In the genomic region with DNA sequence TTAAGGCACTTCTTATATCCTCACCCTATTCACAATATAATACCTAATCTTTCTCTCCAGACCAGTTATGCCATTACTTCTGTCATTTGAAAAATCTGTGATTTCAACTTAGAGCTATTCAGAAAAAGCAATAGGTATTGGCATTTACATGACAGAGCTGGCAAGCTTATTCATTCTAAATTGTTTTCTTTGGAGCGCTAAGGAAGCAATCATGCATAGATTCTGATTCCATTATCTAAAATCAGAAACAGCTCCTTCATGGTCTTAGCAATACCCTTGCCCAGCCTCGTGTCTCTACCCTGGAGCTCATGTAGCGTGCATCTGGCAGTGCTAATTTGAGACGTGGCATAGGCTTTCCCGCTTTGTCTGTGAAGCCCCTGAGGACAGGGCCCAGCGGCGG, we compare ENCODE assay signal across 1 cellular context.
TF ChIP-seq lines count a peak whose summit lies in the region.

No MANE protein-coding gene starts in this region.

TF ChIP-seq in GM12878, 131 proteins besides CTCF, POLR2A, EP300 and RAD21:
- no peak for TF ChIP-seq PAX8 (IDR thresholded peaks at IDR 0.05)
- TF ChIP-seq, protein P1, sequence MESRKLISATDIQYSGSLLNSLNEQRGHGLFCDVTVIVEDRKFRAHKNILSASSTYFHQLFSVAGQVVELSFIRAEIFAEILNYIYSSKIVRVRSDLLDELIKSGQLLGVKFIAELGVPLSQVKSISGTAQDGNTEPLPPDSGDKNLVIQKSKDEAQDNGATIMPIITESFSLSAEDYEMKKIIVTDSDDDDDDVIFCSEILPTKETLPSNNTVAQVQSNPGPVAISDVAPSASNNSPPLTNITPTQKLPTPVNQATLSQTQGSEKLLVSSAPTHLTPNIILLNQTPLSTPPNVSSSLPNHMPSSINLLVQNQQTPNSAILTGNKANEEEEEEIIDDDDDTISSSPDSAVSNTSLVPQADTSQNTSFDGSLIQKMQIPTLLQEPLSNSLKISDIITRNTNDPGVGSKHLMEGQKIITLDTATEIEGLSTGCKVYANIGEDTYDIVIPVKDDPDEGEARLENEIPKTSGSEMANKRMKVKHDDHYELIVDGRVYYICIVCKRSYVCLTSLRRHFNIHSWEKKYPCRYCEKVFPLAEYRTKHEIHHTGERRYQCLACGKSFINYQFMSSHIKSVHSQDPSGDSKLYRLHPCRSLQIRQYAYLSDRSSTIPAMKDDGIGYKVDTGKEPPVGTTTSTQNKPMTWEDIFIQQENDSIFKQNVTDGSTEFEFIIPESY (IDR thresholded peaks at IDR 0.05), result 0 out of 2 replicates have a peak, but pooled peaks have one; percentile 60
